In genomic region chr3:67569324-67569723, GRCh38 we compare ENCODE assay signal across 15 cellular contexts.
DNase-seq lines count a peak whose midpoint lies in the region; ATAC-seq and TF ChIP-seq lines count a peak whose summit lies in the region.
"Had no signal": no experiment of that assay in that cellular context is flagged by ENCODE, and none has a peak within 500 bp of the region (broad histone marks: within the 10 kb centered on the region; RNA-seq: fewer than 3 reads in every experiment).

No MANE protein-coding gene starts in this region.

- H3K4me3 ChIP-seq in right lobe of liver, result no peak overlapping the region
- no peak overlapping the region for H3K4me3 ChIP-seq in spleen
- H3K4me3 ChIP-seq: HAP-1 had no signal

- no peak for TF ChIP-seq CTCF in right lobe of liver (IDR thresholded peaks at IDR 0.05)
- TF ChIP-seq CTCF in spleen (IDR thresholded peaks at IDR 0.05 in 8 of 11, conservative IDR thresholded peaks at IDR 0.05 in 3 of 11), result no peak

- DNase-seq in left lobe of liver (ENCODE audit: low spot score) (peak; percentile 64), right lobe of liver (peak; percentile 35 to 73 (median 60)), spleen (peak; percentile 27), HCEC 1CT (no peak), SW 1271 (lab: John Stamatoyannopoulos, UW) (no peak)
- DNase-seq: C1 segment of cervical spinal cord; Calu3; CD4-positive, alpha-beta memory T cell; COR-L47; DMS53; DMS79 treated with DMSO at 0.1 percent for 48 hours; GF-D8; GOT3 had no signal

- intact Hi-C loops in right lobe of liver (cut with DNase I) (no loop called here), spleen (cut with DNase I; ENCODE audit: low total_unique reads) (no loop called here)

- WGBS in right lobe of liver (ENCODE audit: insufficient coverage, low coverage, low lambda C conversion rate, missing lambda C conversion rate), result 56% methylated on average over 3 of the region's 3 CpGs
- WGBS in spleen, 5 donors, result 92 to 99% (median 97%) methylated on average over 3 of the region's 3 CpGs

- H3K36me3 ChIP-seq in right lobe of liver (no peaks in the 10 kb centered on the region), spleen (peaks cover 0 to 54% (median 0%) of the 10 kb centered on the region in 6 donors)

- H3K4me1 ChIP-seq in right lobe of liver (peaks cover 0 to 2% (median 0%) of the 10 kb centered on the region in 4 donors), spleen (no peaks in the 10 kb centered on the region)
- H3K4me1 ChIP-seq: HAP-1 had no signal

- TF ChIP-seq POLR2A in right lobe of liver (IDR thresholded peaks at IDR 0.05) (no peak), spleen (IDR thresholded peaks at IDR 0.05) (no peak)

- H3K27me3 ChIP-seq in right lobe of liver (no peaks in the 10 kb centered on the region), spleen (replicated peaks in 1 of 7) (no peaks in the 10 kb centered on the region)

- H3K27ac ChIP-seq in right lobe of liver, result peak overlapping the region in 1 of 3 donors; percentile 50
- no peak overlapping the region for H3K27ac ChIP-seq in spleen

- H3K9me3 ChIP-seq in right lobe of liver (no peaks in the 10 kb centered on the region), spleen (peaks cover 0 to 28% (median 16%) of the 10 kb centered on the region in 8 donors)
- H3K9me3 ChIP-seq: HAP-1 had no signal

- ATAC-seq in left lobe of liver (peak; percentile 86), right lobe of liver (peak; percentile 77 to 94 (median 81)), GM18861 (IDR thresholded peaks at IDR 0.05; ENCODE audit: unreplicated experiment) (no peak)

Comparison
In these comparisons a context has a peak if more than half of its experiments do, and no peak if none do; other contexts are left out.
1. DNase-seq: peak in left lobe of liver (single experiment), right lobe of liver (3 of 3) and spleen (single experiment); none in HCEC 1CT (single experiment) and SW 1271 (0 of 2).